Comparison of ENCODE assay signal across 1 cellular context in the genomic region with DNA sequence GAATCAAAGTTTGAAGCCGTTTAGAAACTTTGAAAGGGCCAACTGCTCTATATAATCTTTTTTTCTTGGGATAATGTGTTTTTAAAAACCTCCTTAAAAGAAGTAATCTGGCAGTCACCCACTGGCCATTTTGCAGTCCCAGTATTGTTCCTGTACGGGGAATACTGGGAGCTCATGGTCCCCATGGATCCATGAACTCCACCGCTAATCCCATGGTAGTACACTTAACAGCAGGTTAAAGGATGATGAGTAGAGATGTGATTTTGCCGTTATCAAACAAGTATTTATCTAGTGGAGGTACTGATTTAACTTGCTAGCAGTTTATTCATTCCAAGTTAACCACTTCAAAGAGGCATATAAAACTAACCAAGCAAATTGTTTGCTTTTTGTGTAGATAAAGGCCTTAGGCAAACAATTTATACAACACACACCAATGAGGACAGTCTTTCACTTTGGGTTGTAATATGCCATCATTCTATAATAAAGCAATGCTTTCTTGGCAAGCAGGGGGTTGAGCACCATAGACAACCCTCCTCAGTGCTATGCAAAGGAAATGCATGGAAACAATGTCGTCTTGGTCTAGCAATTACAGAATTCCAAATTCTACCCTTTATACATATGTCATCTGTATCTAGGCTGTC.
A peak's percentile ranks its signal among the peaks of the same experiment; 100 is the strongest.
TF ChIP-seq lines count a peak whose summit lies in the region.

No MANE protein-coding gene starts in this region.

TF ChIP-seq in HepG2, 621 proteins besides CTCF, POLR2A, EP300 and RAD21 (continues in another document):
- TF ChIP-seq FOXC1 (CRISPR knock-in tag; IDR thresholded peaks at IDR 0.05; ENCODE audit: borderline replicate concordance) = no peak
- no peak for TF ChIP-seq ADNP (CRISPR knock-in tag; IDR thresholded peaks at IDR 0.05)
- TF ChIP-seq, protein P1, sequence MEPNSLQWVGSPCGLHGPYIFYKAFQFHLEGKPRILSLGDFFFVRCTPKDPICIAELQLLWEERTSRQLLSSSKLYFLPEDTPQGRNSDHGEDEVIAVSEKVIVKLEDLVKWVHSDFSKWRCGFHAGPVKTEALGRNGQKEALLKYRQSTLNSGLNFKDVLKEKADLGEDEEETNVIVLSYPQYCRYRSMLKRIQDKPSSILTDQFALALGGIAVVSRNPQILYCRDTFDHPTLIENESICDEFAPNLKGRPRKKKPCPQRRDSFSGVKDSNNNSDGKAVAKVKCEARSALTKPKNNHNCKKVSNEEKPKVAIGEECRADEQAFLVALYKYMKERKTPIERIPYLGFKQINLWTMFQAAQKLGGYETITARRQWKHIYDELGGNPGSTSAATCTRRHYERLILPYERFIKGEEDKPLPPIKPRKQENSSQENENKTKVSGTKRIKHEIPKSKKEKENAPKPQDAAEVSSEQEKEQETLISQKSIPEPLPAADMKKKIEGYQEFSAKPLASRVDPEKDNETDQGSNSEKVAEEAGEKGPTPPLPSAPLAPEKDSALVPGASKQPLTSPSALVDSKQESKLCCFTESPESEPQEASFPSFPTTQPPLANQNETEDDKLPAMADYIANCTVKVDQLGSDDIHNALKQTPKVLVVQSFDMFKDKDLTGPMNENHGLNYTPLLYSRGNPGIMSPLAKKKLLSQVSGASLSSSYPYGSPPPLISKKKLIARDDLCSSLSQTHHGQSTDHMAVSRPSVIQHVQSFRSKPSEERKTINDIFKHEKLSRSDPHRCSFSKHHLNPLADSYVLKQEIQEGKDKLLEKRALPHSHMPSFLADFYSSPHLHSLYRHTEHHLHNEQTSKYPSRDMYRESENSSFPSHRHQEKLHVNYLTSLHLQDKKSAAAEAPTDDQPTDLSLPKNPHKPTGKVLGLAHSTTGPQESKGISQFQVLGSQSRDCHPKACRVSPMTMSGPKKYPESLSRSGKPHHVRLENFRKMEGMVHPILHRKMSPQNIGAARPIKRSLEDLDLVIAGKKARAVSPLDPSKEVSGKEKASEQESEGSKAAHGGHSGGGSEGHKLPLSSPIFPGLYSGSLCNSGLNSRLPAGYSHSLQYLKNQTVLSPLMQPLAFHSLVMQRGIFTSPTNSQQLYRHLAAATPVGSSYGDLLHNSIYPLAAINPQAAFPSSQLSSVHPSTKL (CRISPR knock-in tag; IDR thresholded peaks at IDR 0.05) = peak; percentile 61
- no peak for TF ChIP-seq FOXA1 (IDR thresholded peaks at IDR 0.05)
- TF ChIP-seq FOXA1 (CRISPR knock-in tag; IDR thresholded peaks at IDR 0.05) = peak; percentile 47; the same call in 1 of the 2 replicates
- peak; percentile 62; the same call in 1 of the 2 replicates for TF ChIP-seq FOXA3 (CRISPR knock-in tag; IDR thresholded peaks at IDR 0.05)
- no peak for TF ChIP-seq BCL6 (CRISPR knock-in tag; IDR thresholded peaks at IDR 0.05)
- no peak for TF ChIP-seq SOX5 (CRISPR knock-in tag; IDR thresholded peaks at IDR 0.05; ENCODE audit: borderline replicate concordance)
- no peak for TF ChIP-seq BRCA1 (CRISPR knock-in tag; IDR thresholded peaks at IDR 0.05)
- no peak for TF ChIP-seq SIN3B (IDR thresholded peaks at IDR 0.05; ENCODE audit: low read length)
- no peak for TF ChIP-seq POLR2AphosphoS2 (IDR thresholded peaks at IDR 0.05; ENCODE audit: low read depth, low read length)
- TF ChIP-seq ZNF788 (CRISPR knock-in tag; IDR thresholded peaks at IDR 0.05; ENCODE audit: borderline replicate concordance) = no peak
- no peak for TF ChIP-seq XBP1 (CRISPR knock-in tag; IDR thresholded peaks at IDR 0.05)
- TF ChIP-seq, protein P2, sequence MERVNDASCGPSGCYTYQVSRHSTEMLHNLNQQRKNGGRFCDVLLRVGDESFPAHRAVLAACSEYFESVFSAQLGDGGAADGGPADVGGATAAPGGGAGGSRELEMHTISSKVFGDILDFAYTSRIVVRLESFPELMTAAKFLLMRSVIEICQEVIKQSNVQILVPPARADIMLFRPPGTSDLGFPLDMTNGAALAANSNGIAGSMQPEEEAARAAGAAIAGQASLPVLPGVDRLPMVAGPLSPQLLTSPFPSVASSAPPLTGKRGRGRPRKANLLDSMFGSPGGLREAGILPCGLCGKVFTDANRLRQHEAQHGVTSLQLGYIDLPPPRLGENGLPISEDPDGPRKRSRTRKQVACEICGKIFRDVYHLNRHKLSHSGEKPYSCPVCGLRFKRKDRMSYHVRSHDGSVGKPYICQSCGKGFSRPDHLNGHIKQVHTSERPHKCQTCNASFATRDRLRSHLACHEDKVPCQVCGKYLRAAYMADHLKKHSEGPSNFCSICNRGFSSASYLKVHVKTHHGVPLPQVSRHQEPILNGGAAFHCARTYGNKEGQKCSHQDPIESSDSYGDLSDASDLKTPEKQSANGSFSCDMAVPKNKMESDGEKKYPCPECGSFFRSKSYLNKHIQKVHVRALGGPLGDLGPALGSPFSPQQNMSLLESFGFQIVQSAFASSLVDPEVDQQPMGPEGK (CRISPR knock-in tag; IDR thresholded peaks at IDR 0.05) = no peak
- TF ChIP-seq ZNF792 (CRISPR knock-in tag; IDR thresholded peaks at IDR 0.05) = peak; percentile 70; the same call in 1 of the 2 replicates
- TF ChIP-seq FOXP1 (IDR thresholded peaks at IDR 0.05) = no peak
- 0 out of 2 replicates have a peak, but pooled peaks have one; percentile 13 for TF ChIP-seq FOXP1 (CRISPR knock-in tag; IDR thresholded peaks at IDR 0.05)
- no peak for TF ChIP-seq ZBTB3 (CRISPR knock-in tag; IDR thresholded peaks at IDR 0.05; ENCODE audit: borderline replicate concordance, low read depth)
- TF ChIP-seq NFE2 (CRISPR knock-in tag; IDR thresholded peaks at IDR 0.05) = no peak
- TF ChIP-seq, protein P3, sequence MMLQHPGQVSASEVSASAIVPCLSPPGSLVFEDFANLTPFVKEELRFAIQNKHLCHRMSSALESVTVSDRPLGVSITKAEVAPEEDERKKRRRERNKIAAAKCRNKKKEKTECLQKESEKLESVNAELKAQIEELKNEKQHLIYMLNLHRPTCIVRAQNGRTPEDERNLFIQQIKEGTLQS (CRISPR knock-in tag; IDR thresholded peaks at IDR 0.05) = no peak
- TF ChIP-seq, protein P4, sequence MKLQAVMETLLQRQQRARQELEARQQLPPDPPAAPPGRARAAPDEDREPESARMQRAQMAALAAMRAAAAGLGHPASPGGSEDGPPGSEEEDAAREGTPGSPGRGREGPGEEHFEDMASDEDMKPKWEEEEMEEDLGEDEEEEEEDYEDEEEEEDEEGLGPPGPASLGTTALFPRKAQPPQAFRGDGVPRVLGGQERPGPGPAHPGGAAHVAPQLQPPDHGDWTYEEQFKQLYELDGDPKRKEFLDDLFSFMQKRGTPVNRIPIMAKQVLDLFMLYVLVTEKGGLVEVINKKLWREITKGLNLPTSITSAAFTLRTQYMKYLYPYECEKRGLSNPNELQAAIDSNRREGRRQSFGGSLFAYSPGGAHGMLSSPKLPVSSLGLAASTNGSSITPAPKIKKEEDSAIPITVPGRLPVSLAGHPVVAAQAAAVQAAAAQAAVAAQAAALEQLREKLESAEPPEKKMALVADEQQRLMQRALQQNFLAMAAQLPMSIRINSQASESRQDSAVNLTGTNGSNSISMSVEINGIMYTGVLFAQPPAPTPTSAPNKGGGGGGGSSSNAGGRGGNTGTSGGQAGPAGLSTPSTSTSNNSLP (IDR thresholded peaks at IDR 0.05; ENCODE audit: low read depth, low read length) = peak; percentile 54
- no peak for TF ChIP-seq ZNF761 (CRISPR knock-in tag; conservative IDR thresholded peaks at IDR 0.05)
- TF ChIP-seq ZNF510 (CRISPR knock-in tag; IDR thresholded peaks at IDR 0.05; ENCODE audit: low read depth) = no peak
- TF ChIP-seq, protein P5, sequence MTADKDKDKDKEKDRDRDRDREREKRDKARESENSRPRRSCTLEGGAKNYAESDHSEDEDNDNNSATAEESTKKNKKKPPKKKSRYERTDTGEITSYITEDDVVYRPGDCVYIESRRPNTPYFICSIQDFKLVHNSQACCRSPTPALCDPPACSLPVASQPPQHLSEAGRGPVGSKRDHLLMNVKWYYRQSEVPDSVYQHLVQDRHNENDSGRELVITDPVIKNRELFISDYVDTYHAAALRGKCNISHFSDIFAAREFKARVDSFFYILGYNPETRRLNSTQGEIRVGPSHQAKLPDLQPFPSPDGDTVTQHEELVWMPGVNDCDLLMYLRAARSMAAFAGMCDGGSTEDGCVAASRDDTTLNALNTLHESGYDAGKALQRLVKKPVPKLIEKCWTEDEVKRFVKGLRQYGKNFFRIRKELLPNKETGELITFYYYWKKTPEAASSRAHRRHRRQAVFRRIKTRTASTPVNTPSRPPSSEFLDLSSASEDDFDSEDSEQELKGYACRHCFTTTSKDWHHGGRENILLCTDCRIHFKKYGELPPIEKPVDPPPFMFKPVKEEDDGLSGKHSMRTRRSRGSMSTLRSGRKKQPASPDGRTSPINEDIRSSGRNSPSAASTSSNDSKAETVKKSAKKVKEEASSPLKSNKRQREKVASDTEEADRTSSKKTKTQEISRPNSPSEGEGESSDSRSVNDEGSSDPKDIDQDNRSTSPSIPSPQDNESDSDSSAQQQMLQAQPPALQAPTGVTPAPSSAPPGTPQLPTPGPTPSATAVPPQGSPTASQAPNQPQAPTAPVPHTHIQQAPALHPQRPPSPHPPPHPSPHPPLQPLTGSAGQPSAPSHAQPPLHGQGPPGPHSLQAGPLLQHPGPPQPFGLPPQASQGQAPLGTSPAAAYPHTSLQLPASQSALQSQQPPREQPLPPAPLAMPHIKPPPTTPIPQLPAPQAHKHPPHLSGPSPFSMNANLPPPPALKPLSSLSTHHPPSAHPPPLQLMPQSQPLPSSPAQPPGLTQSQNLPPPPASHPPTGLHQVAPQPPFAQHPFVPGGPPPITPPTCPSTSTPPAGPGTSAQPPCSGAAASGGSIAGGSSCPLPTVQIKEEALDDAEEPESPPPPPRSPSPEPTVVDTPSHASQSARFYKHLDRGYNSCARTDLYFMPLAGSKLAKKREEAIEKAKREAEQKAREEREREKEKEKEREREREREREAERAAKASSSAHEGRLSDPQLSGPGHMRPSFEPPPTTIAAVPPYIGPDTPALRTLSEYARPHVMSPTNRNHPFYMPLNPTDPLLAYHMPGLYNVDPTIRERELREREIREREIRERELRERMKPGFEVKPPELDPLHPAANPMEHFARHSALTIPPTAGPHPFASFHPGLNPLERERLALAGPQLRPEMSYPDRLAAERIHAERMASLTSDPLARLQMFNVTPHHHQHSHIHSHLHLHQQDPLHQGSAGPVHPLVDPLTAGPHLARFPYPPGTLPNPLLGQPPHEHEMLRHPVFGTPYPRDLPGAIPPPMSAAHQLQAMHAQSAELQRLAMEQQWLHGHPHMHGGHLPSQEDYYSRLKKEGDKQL (CRISPR knock-in tag; IDR thresholded peaks at IDR 0.05; ENCODE audit: low read depth) = peak; percentile 79; the same call in 1 of the 2 replicates
- TF ChIP-seq, protein P6, sequence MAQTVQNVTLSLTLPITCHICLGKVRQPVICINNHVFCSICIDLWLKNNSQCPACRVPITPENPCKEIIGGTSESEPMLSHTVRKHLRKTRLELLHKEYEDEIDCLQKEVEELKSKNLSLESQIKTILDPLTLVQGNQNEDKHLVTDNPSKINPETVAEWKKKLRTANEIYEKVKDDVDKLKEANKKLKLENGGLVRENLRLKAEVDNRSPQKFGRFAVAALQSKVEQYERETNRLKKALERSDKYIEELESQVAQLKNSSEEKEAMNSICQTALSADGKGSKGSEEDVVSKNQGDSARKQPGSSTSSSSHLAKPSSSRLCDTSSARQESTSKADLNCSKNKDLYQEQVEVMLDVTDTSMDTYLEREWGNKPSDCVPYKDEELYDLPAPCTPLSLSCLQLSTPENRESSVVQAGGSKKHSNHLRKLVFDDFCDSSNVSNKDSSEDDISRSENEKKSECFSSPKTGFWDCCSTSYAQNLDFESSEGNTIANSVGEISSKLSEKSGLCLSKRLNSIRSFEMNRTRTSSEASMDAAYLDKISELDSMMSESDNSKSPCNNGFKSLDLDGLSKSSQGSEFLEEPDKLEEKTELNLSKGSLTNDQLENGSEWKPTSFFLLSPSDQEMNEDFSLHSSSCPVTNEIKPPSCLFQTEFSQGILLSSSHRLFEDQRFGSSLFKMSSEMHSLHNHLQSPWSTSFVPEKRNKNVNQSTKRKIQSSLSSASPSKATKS (CRISPR knock-in tag; IDR thresholded peaks at IDR 0.05) = no peak
- no peak for TF ChIP-seq RXRB (CRISPR knock-in tag; IDR thresholded peaks at IDR 0.05; ENCODE audit: borderline replicate concordance)
- TF ChIP-seq PHB2 (IDR thresholded peaks at IDR 0.05; ENCODE audit: partially characterized antibody) = no peak
- no peak for TF ChIP-seq MED1 (CRISPR knock-in tag; IDR thresholded peaks at IDR 0.05)
- no peak for TF ChIP-seq AKAP8 (CRISPR knock-in tag; IDR thresholded peaks at IDR 0.05)
- TF ChIP-seq ZNF782 (CRISPR knock-in tag; IDR thresholded peaks at IDR 0.05; ENCODE audit: borderline replicate concordance) = no peak
- no peak for TF ChIP-seq FLYWCH1 (CRISPR knock-in tag; IDR thresholded peaks at IDR 0.05)
- TF ChIP-seq ZNF274 (CRISPR knock-in tag; IDR thresholded peaks at IDR 0.05) = no peak
- TF ChIP-seq, protein P7, sequence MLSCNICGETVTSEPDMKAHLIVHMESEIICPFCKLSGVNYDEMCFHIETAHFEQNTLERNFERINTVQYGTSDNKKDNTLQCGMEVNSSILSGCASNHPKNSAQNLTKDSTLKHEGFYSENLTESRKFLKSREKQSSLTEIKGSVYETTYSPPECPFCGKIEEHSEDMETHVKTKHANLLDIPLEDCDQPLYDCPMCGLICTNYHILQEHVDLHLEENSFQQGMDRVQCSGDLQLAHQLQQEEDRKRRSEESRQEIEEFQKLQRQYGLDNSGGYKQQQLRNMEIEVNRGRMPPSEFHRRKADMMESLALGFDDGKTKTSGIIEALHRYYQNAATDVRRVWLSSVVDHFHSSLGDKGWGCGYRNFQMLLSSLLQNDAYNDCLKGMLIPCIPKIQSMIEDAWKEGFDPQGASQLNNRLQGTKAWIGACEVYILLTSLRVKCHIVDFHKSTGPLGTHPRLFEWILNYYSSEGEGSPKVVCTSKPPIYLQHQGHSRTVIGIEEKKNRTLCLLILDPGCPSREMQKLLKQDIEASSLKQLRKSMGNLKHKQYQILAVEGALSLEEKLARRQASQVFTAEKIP (CRISPR knock-in tag; IDR thresholded peaks at IDR 0.05; ENCODE audit: borderline replicate concordance) = no peak
- TF ChIP-seq XRCC5 (optimal IDR thresholded peaks at IDR 0.05; ENCODE audit: low read length) = no peak
- TF ChIP-seq, protein P8, sequence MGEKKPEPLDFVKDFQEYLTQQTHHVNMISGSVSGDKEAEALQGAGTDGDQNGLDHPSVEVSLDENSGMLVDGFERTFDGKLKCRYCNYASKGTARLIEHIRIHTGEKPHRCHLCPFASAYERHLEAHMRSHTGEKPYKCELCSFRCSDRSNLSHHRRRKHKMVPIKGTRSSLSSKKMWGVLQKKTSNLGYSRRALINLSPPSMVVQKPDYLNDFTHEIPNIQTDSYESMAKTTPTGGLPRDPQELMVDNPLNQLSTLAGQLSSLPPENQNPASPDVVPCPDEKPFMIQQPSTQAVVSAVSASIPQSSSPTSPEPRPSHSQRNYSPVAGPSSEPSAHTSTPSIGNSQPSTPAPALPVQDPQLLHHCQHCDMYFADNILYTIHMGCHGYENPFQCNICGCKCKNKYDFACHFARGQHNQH (CRISPR knock-in tag; IDR thresholded peaks at IDR 0.05) = no peak
- TF ChIP-seq, protein P9, sequence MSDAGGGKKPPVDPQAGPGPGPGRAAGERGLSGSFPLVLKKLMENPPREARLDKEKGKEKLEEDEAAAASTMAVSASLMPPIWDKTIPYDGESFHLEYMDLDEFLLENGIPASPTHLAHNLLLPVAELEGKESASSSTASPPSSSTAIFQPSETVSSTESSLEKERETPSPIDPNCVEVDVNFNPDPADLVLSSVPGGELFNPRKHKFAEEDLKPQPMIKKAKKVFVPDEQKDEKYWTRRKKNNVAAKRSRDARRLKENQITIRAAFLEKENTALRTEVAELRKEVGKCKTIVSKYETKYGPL (CRISPR knock-in tag; IDR thresholded peaks at IDR 0.05) = no peak
- TF ChIP-seq TCF7L2 (IDR thresholded peaks at IDR 0.05; ENCODE audit: low read depth, low read length) = peak; percentile 40; the same call in 1 of the 2 replicates
- no peak for TF ChIP-seq POLR2G (IDR thresholded peaks at IDR 0.05; ENCODE audit: low read depth, low read length)
- no peak for TF ChIP-seq TMF1 (CRISPR knock-in tag; IDR thresholded peaks at IDR 0.05; ENCODE audit: low read depth)
- TF ChIP-seq ZKSCAN1 (IDR thresholded peaks at IDR 0.05; ENCODE audit: low read length) = no peak
- TF ChIP-seq CC2D1A (CRISPR knock-in tag; IDR thresholded peaks at IDR 0.05) = no peak
- TF ChIP-seq ELF3 (CRISPR knock-in tag; IDR thresholded peaks at IDR 0.05) = no peak
